In the genomic region with DNA sequence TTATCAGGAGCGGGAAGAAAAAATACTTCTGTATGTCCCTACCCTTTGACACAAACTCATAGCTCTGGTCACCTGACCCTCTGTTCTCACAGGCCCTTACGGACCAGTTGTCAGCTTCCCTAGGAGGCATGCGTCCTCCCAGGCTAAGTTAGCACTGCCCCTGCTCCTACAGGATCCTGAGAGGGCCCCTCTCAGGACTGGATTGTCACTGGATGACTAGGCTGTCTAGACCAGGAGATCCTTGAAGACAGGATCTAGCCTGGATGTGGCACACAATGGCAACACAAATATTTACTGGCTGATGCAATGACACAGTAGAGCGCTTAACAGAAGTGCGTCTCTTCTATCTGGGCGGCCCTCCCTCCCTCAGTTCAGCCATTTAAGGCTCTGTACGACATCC, we compare ENCODE assay signal across 14 cellular contexts. TPM values are rescaled to one million over a fixed set of nuclear protein-coding genes. Genes with fewer than 3 reads are reported as not detected.
DNase-seq lines count a peak whose midpoint lies in the region; ATAC-seq and TF ChIP-seq lines count a peak whose summit lies in the region.
"Had no signal": no experiment of that assay in that cellular context is flagged by ENCODE, and none has a peak within 500 bp of the region (broad histone marks: within the 10 kb centered on the region; RNA-seq: fewer than 3 reads in every experiment).

No MANE protein-coding gene starts in this region.

- H3F3A ChIP-seq in GM23338 (replicated peaks; ENCODE audit: low read depth) = no peaks in the 10 kb centered on the region

- no peaks in the 10 kb centered on the region for H4K20me1 ChIP-seq in GM23338 (replicated peaks; ENCODE audit: insufficient read depth)

- in situ Hi-C loops in Panc1 (cut with HindIII; ENCODE audit: low pct_unique_long_range_greater_than_20kb, low sequenced_read_pairs) = no loop called here

- no peak; the same call in 2 of the 3 replicates for ATAC-seq in GM23338
- ATAC-seq in Panc1 = peak; percentile 52; the same call in 1 of the 2 replicates
- peak; percentile 59 to 71 for ATAC-seq in lower lobe of right lung
- ATAC-seq in HG02588 (IDR thresholded peaks at IDR 0.05; ENCODE audit: unreplicated experiment) = no peak
- ATAC-seq in CD8-positive, alpha-beta T cell = no peak
- ATAC-seq in left lobe of liver = no peak

- no TSS peak for BruUV-seq in Panc1 (replicated peaks; lab: Mats Ljungman, UMichigan)

- H3K4me3 ChIP-seq in GM23338 = no peak overlapping the region
- H3K4me3 ChIP-seq in Panc1 (ENCODE audit: low read depth in 2 of 2, low read length in 2 of 2) = no peak overlapping the region
- no peak overlapping the region for H3K4me3 ChIP-seq in lower lobe of right lung
- no peak overlapping the region for H3K4me3 ChIP-seq in CD8-positive, alpha-beta T cell (ENCODE audit: low read depth, low read length)
- H3K4me3 ChIP-seq: SJSA1 had no signal

- H3K4me1 Mint-ChIP-seq in GM23338 = no peaks in the 10 kb centered on the region
- H3K4me1 Mint-ChIP-seq in CD8-positive, alpha-beta T cell (ENCODE audit: low read depth) = no peaks in the 10 kb centered on the region
- H3K4me1 Mint-ChIP-seq: CD8-positive, alpha-beta memory T cell had no signal

- H3K9me3 ChIP-seq in Panc1 (ENCODE audit: control insufficient read depth, insufficient read depth, low read depth, low read length) = no peaks in the 10 kb centered on the region
- H3K9me3 ChIP-seq in lower lobe of right lung = no peaks in the 10 kb centered on the region
- H3K9me3 ChIP-seq in CD8-positive, alpha-beta T cell (ENCODE audit: low read length) = no peaks in the 10 kb centered on the region
- H3K9me3 ChIP-seq: BE2C, SJSA1 had no signal

- H3K27ac ChIP-seq in GM23338 (ENCODE audit: low read depth) = no peak overlapping the region
- no peak overlapping the region for H3K27ac ChIP-seq in Panc1 (ENCODE audit: low read length)
- no peak overlapping the region for H3K27ac ChIP-seq in lower lobe of right lung
- no peak overlapping the region for H3K27ac ChIP-seq in CD8-positive, alpha-beta T cell (ENCODE audit: low read depth, low read length)
- H3K27ac ChIP-seq: SJSA1 had no signal

- CTCF ChIA-PET in Panc1 (lab: Charles Lee) = no interaction called here
- CTCF ChIA-PET in CD8-positive, alpha-beta T cell (lab: Charles Lee) = no interaction called here

- no peaks in the 10 kb centered on the region for H3K36me3 Mint-ChIP-seq in GM23338 (ENCODE audit: low read depth)
- H3K36me3 Mint-ChIP-seq in CD8-positive, alpha-beta T cell = peaks cover 4% of the 10 kb centered on the region

- intact Hi-C loops in Panc1 (cut with micrococcal nuclease; ENCODE audit: unreplicated experiment) (no loop called here), lower lobe of right lung (cut with DNase I) (no loop called here)
- intact Hi-C loops in CD8-positive, alpha-beta T cell (cut with DNase I, micrococcal nuclease) = no loop called here

- no peaks in the 10 kb centered on the region for H3K9me2 ChIP-seq in GM23338 (ENCODE audit: insufficient read depth)

- H3K36me3 ChIP-seq in GM23338 (ENCODE audit: insufficient read depth) (no peaks in the 10 kb centered on the region), Panc1 (ENCODE audit: control insufficient read depth, insufficient read depth, low read length) (no peaks in the 10 kb centered on the region), lower lobe of right lung (no peaks in the 10 kb centered on the region)
- no peaks in the 10 kb centered on the region for H3K36me3 ChIP-seq in CD8-positive, alpha-beta T cell (ENCODE audit: insufficient read depth, low read length)
- H3K36me3 ChIP-seq: BE2C, SJSA1 had no signal

- POLR2A ChIA-PET in Panc1 (lab: Charles Lee) = no interaction called here
- POLR2A ChIA-PET in CD8-positive, alpha-beta T cell (lab: Charles Lee) = no interaction called here

- H3K4me2 ChIP-seq in GM23338 = no peak overlapping the region

- peak; percentile 96 for DNase-seq in DMS53 (lab: John Stamatoyannopoulos, UW)
- DNase-seq in GM23338 (ENCODE audit: low spot score) = no peak
- DNase-seq in Panc1 (ENCODE audit: low read depth, low spot score) = no peak
- DNase-seq in lower lobe of right lung = no peak
- DNase-seq in CD8-positive, alpha-beta T cell = no peak
- DNase-seq in left lobe of liver (ENCODE audit: low spot score) = no peak
- DNase-seq: BE2C; CD8-positive, alpha-beta memory T cell; NCI-H1105 treated with DMSO at 0.1 percent for 48 hours; NCI-H2227 treated with DMSO at 0.1 percent for 48 hours; SW 1271 had no signal

- no peaks in the 10 kb centered on the region for H3K4me1 ChIP-seq in GM23338 (ENCODE audit: insufficient read depth)
- no peaks in the 10 kb centered on the region for H3K4me1 ChIP-seq in Panc1 (ENCODE audit: control insufficient read depth, insufficient read depth, low read length)
- H3K4me1 ChIP-seq in lower lobe of right lung = no peaks in the 10 kb centered on the region
- H3K4me1 ChIP-seq in CD8-positive, alpha-beta T cell (ENCODE audit: insufficient read depth, low read length) = no peaks in the 10 kb centered on the region
- H3K4me1 ChIP-seq: BE2C, SJSA1 had no signal

- H3K27me3 ChIP-seq in GM23338 (ENCODE audit: insufficient read depth) = no peaks in the 10 kb centered on the region
- H3K27me3 ChIP-seq in Panc1 (ENCODE audit: control insufficient read depth, insufficient read depth, low read length) = no peaks in the 10 kb centered on the region
- no peaks in the 10 kb centered on the region for H3K27me3 ChIP-seq in lower lobe of right lung (ENCODE audit: low read depth)
- H3K27me3 ChIP-seq in CD8-positive, alpha-beta T cell (ENCODE audit: insufficient read depth, low read length) = no peaks in the 10 kb centered on the region
- H3K27me3 ChIP-seq: BE2C had no signal

- H3K27ac Mint-ChIP-seq in GM23338 = peak overlapping the region; percentile 89; the same call in 1 of the 2 replicates
- H3K27ac Mint-ChIP-seq in CD8-positive, alpha-beta T cell = no peak overlapping the region
- H3K27ac Mint-ChIP-seq: T-helper 2 cell treated with Interferon-gamma antibody and Interleukin-4, amounts not matched to agents 5 μg/mL and 100 μg/mL, for 36 hours had no signal

- peaks cover 3% of the 10 kb centered on the region for H3K27me3 Mint-ChIP-seq in GM23338 (ENCODE audit: insufficient read depth, low read depth, poor library complexity)
- no peaks in the 10 kb centered on the region for H3K27me3 Mint-ChIP-seq in CD8-positive, alpha-beta T cell (ENCODE audit: low read depth)
- H3K27me3 Mint-ChIP-seq: CD8-positive, alpha-beta memory T cell had no signal

- H3K9me3 Mint-ChIP-seq in GM23338 = no peaks in the 10 kb centered on the region
- H3K9me3 Mint-ChIP-seq in CD8-positive, alpha-beta T cell = peaks cover 4% of the 10 kb centered on the region
- H3K9me3 Mint-ChIP-seq: CD8-positive, alpha-beta memory T cell; T-helper 2 cell treated with Interferon-gamma antibody and Interleukin-4, amounts not matched to agents 5 μg/mL and 100 μg/mL, for 36 hours had no signal

- no peak overlapping the region for H3K4me3 Mint-ChIP-seq in GM23338
- H3K4me3 Mint-ChIP-seq in CD8-positive, alpha-beta T cell = no peak overlapping the region
- H3K4me3 Mint-ChIP-seq: CD8-positive, alpha-beta memory T cell; T-helper 2 cell treated with Interferon-gamma antibody and Interleukin-4, amounts not matched to agents 5 μg/mL and 100 μg/mL, for 36 hours had no signal

- peak overlapping the region; percentile 95 for H2AFZ ChIP-seq in GM23338

- TF ChIP-seq CTCF in GM23338 (conservative IDR thresholded peaks at IDR 0.05; ENCODE audit: low read depth in 2 of 2) = no peak
- TF ChIP-seq CTCF in Panc1 (IDR thresholded peaks at IDR 0.05) = no peak
- no peak for TF ChIP-seq CTCF in lower lobe of right lung (IDR thresholded peaks at IDR 0.05)
- TF ChIP-seq CTCF in CD8-positive, alpha-beta T cell (IDR thresholded peaks at IDR 0.05) = no peak

- no peaks in the 10 kb centered on the region for H3K79me2 ChIP-seq in GM23338 (replicated peaks; ENCODE audit: insufficient read depth)

RNA-seq across cellular contexts. Expression of a gene that starts 7.7 kb away (rescaled TPM):
- total RNA-seq in GM23338 (2014; rRNA removed; shearing (Covaris generic)) = 0.12 and 0.35 TPM in 2 replicates
- polyA plus RNA-seq in GM23338 (2016; fragmentation: Nextera tagmentation; extraction: Ambion mirVana) = 0.11 and 0.49 TPM in 2 replicates
- total RNA-seq in Panc1 (2021; ENCODE audit: unreplicated experiment) = not detected
- polyA plus RNA-seq in Panc1 (2012; ENCODE audit: insufficient read length) = not detected
- 0.89 TPM for total RNA-seq in lower lobe of right lung
- not detected for total RNA-seq in CD8-positive, alpha-beta T cell
- 0.20 TPM for total RNA-seq in left lobe of liver
- total RNA-seq: CD8-positive, alpha-beta memory T cell; SJSA1 had no signal
- polyA plus RNA-seq: CD8-positive, alpha-beta memory T cell had no signal

RNA-seq across cellular contexts. Expression of a gene that starts 59.2 kb away (rescaled TPM):
- 2.9 and 3.4 TPM in 2 replicates for total RNA-seq in GM23338 (2014; rRNA removed; shearing (Covaris generic))
- 4.1 and 7.9 TPM in 2 replicates for polyA plus RNA-seq in GM23338 (2016; fragmentation: Nextera tagmentation; extraction: Ambion mirVana)
- total RNA-seq in Panc1 (2021; ENCODE audit: unreplicated experiment) (23.0 TPM), lower lobe of right lung (25.4 TPM), left lobe of liver (2.6 TPM)
- 8.6 TPM for polyA plus RNA-seq in Panc1 (2012; ENCODE audit: insufficient read length)
- 10 to 100 TPM; 16.9 to 17.6 TPM for total RNA-seq in CD8-positive, alpha-beta T cell

RNA-seq across cellular contexts. Expression of a gene that starts 59.4 kb away (rescaled TPM):
- total RNA-seq in GM23338 (2014; rRNA removed; shearing (Covaris generic)) = 0.28 TPM in 1 of 2 replicates, not detected in the other
- polyA plus RNA-seq in GM23338 (2016; fragmentation: Nextera tagmentation; extraction: Ambion mirVana) = not detected in 2 replicates
- 1.3 TPM for total RNA-seq in Panc1 (2021; ENCODE audit: unreplicated experiment)
- polyA plus RNA-seq in Panc1 (2012; ENCODE audit: insufficient read length) = 0.86 TPM
- total RNA-seq in lower lobe of right lung = 1.7 TPM
- not detected for total RNA-seq in CD8-positive, alpha-beta T cell
- 0.45 TPM for total RNA-seq in left lobe of liver
- polyA plus RNA-seq: CD8-positive, alpha-beta memory T cell had no signal

Comparison
In these comparisons a context has a peak if more than half of its experiments do, and no peak if none do; other contexts are left out.
1. ATAC-seq: peak in Panc1 (single experiment) and lower lobe of right lung (2 of 2); none in GM23338 (single experiment), HG02588 (single experiment), CD8-positive, alpha-beta T cell (single experiment) and left lobe of liver (single experiment).